In the genomic region with DNA sequence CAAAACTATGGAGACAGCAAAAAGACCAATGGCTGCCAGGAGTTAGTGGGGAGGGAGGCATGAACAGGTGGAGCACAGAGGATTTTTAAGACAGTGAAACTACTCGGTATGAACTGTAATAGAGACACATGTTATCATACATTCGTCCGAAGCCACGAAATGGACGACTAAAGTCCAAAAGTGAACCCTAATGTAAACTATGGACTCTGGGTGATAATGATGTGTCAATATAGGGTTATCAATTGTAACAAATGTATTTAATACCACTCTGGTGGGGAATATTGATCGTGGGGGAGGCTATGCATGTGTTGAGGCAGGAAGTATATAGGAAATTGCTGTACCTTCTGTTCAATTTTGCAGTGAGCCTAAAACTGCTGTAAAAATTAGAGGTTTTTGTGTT, we compare ENCODE assay signal across 22 cellular contexts.
A peak's percentile ranks its signal among the peaks of the same experiment; 100 is the strongest.
DNase-seq lines count a peak whose midpoint lies in the region; ATAC-seq, FAIRE-seq and TF ChIP-seq lines count a peak whose summit lies in the region.
"Had no signal": no experiment of that assay in that cellular context is flagged by ENCODE, and none has a peak within 500 bp of the region (broad histone marks: within the 10 kb centered on the region; RNA-seq: fewer than 3 reads in every experiment).

No MANE protein-coding gene starts in this region.

- TF ChIP-seq POLR2A in K562 (conservative IDR thresholded peaks at IDR 0.05) (no peak), HepG2 (IDR thresholded peaks at IDR 0.05; ENCODE audit: insufficient read depth in 1 of 2, low read depth in 2 of 2, low read length in 2 of 2) (no peak)

- TF ChIP-seq EP300 in K562 (IDR thresholded peaks at IDR 0.05; ENCODE audit: low read length) (no peak), HepG2 (IDR thresholded peaks at IDR 0.05; ENCODE audit: low read depth in 2 of 2, low read length in 2 of 2) (no peak), HepG2 (CRISPR knock-in tag; IDR thresholded peaks at IDR 0.05; ENCODE audit: borderline replicate concordance) (no peak)

- FAIRE-seq in K562 (lab: Jason Lieb, UNC) = no peak
- no peak for FAIRE-seq in HepG2 (lab: Jason Lieb, UNC)
- FAIRE-seq: A204.1, D721Med, G401.6, GM12891, H54 had no signal

- H3K36me3 ChIP-seq in K562 (ENCODE audit: control insufficient read depth, insufficient read depth, low read length) = no peaks in the 10 kb centered on the region
- no peaks in the 10 kb centered on the region for H3K36me3 ChIP-seq in HepG2 (replicated peaks in 1 of 2; ENCODE audit: control insufficient read depth in 1 of 2, insufficient read depth in 2 of 2, low read length in 2 of 2)
- H3K36me3 ChIP-seq: BE2C had no signal

- H3K4me3 ChIP-seq in K562 (no peak overlapping the region), HepG2 (replicated peaks in 1 of 3; ENCODE audit: insufficient read depth in 1 of 3, low read depth in 2 of 3, low read length in 3 of 3) (no peak overlapping the region)
- H3K4me3 ChIP-seq: GM23338 had no signal

- H3K9me1 ChIP-seq in K562 (ENCODE audit: control insufficient read depth, insufficient read depth, low read length) = no peaks in the 10 kb centered on the region

- H2AFZ ChIP-seq in K562 (ENCODE audit: low read depth, low read length) = peak overlapping the region; percentile 77
- no peak overlapping the region for H2AFZ ChIP-seq in HepG2 (ENCODE audit: low read length)
- H2AFZ ChIP-seq: GM23338 had no signal

- in situ Hi-C loops in K562 (cut with MboI) = no loop called here
- in situ Hi-C loops in HepG2 (cut with HindIII; ENCODE audit: extremely low pct_ligation_motif_present, low pct_unique_long_range_greater_than_20kb) = no loop called here

- ATAC-seq in K562 (no peak), HepG2 (no peak), GM18517 (IDR thresholded peaks at IDR 0.05; ENCODE audit: unreplicated experiment) (no peak)
- ATAC-seq: GM23338 had no signal

- no peak overlapping the region for H3K9ac ChIP-seq in K562 (ENCODE audit: insufficient read depth in 1 of 2, low read depth in 2 of 2, low read length in 2 of 2)
- no peak overlapping the region for H3K9ac ChIP-seq in HepG2 (ENCODE audit: insufficient read depth, low read depth, low read length)

- H3K27ac ChIP-seq in K562 (ENCODE audit: extremely low read depth, low read depth, low read length) = no peak overlapping the region
- no peak overlapping the region for H3K27ac ChIP-seq in HepG2 (ENCODE audit: extremely low read length, insufficient read depth, low read length)
- H3K27ac ChIP-seq: HL-60 had no signal

- H3K79me2 ChIP-seq in K562 (ENCODE audit: control insufficient read depth, insufficient read depth, low read length) = no peaks in the 10 kb centered on the region
- no peaks in the 10 kb centered on the region for H3K79me2 ChIP-seq in HepG2 (ENCODE audit: insufficient read depth, low read length)

- H3K27me3 ChIP-seq in K562 (ENCODE audit: control insufficient read depth in 2 of 2, insufficient read depth in 2 of 2, low read length in 2 of 2) (no peaks in the 10 kb centered on the region), HepG2 (ENCODE audit: control insufficient read depth in 1 of 2, insufficient read depth in 2 of 2, low read length in 2 of 2) (peaks cover 2 to 29% of the 10 kb centered on the region in 2 experiments)
- H3K27me3 ChIP-seq: BE2C had no signal

- POLR2A ChIA-PET in K562 (lab: Yijun Ruan, JAX) = interaction anchor here (0.6 to 1.0 kb wide), 3 partner anchors 10 to 81 kb away, joined by 3 read pairs; no protein-coding TSS in a partner anchor
- POLR2A ChIA-PET in HepG2 (lab: Yijun Ruan, JAX) = no interaction called here

- H3K9me3 ChIP-seq in K562 (replicated peaks; ENCODE audit: control insufficient read depth, insufficient read depth, low read depth, low read length) (no peaks in the 10 kb centered on the region), HepG2 (ENCODE audit: low read length) (no peaks in the 10 kb centered on the region)
- H3K9me3 ChIP-seq: BE2C had no signal

- CTCF ChIA-PET in K562 (lab: Yijun Ruan, JAX; ENCODE audit: low intra/inter-chr PET ratio) = no interaction called here
- CTCF ChIA-PET in HepG2 (lab: Yijun Ruan, JAX; ENCODE audit: low intra/inter-chr PET ratio, low total read pairs) = no interaction called here

- WGBS in K562 (ENCODE audit: insufficient coverage, low coverage, missing lambda C conversion rate) = 31% methylated on average over 6 of the region's 6 CpGs
- 0% methylated on average over 6 of the region's 6 CpGs for WGBS in HepG2 (ENCODE audit: low lambda C conversion rate)

- TF ChIP-seq CTCF in K562 (IDR thresholded peaks at IDR 0.05 in 2 of 3, conservative IDR thresholded peaks at IDR 0.05 in 1 of 3; ENCODE audit: insufficient read depth in 2 of 3, low read depth in 1 of 3, low read length in 3 of 3) = no peak
- TF ChIP-seq CTCF in HepG2 (CRISPR knock-in tag; IDR thresholded peaks at IDR 0.05) = no peak

- intact Hi-C loops in K562 (cut with micrococcal nuclease) = no loop called here
- intact Hi-C loops in HepG2 (cut with micrococcal nuclease; ENCODE audit: unreplicated experiment) = no loop called here

- BruUV-seq in K562 (replicated peaks; lab: Mats Ljungman, UMichigan) (no TSS peak), HepG2 (replicated peaks; lab: Mats Ljungman, UMichigan) (no TSS peak)

- H3K4me1 ChIP-seq in K562 (replicated peaks in 1 of 2; ENCODE audit: control insufficient read depth in 2 of 2, insufficient read depth in 2 of 2, low read length in 2 of 2) = peaks cover 5 to 15% of the 10 kb centered on the region in 2 experiments; a peak in 3 of 5 replicates
- peaks cover 35% of the 10 kb centered on the region for H3K4me1 ChIP-seq in HepG2 (ENCODE audit: insufficient read depth, low read length)

- H4K20me1 ChIP-seq in K562 (replicated peaks; ENCODE audit: control insufficient read depth, insufficient read depth, low read length) (no peaks in the 10 kb centered on the region), HepG2 (ENCODE audit: insufficient read depth, low read length) (no peaks in the 10 kb centered on the region)

- DNase-seq in NCI-H146 (lab: John Stamatoyannopoulos, UW) (peak; percentile 68), K562 (ENCODE audit: extremely low read depth in 1 of 4, low spot score in 3 of 4) (no peak), HepG2 (ENCODE audit: low spot score) (peak; percentile 27), ureter (ENCODE audit: low spot score) (peak; percentile 10), NCI-H2107 (lab: John Stamatoyannopoulos, UW) (no peak)
- DNase-seq in activated CD4-positive, alpha-beta T cell treated with anti-CD3 and anti-CD28 coated beads, Interleukin-2, amount 50 U/mL, for 48 hours = no peak
- DNase-seq: ACHN; BE2C; C1 segment of cervical spinal cord; CD4-positive, CD25-positive, alpha-beta regulatory T cell; CD8-positive, alpha-beta memory T cell; COR-L47; HCEC 1CT; IMR-90 had no signal

- TF ChIP-seq RAD21 in K562 (CRISPR knock-in tag; conservative IDR thresholded peaks at IDR 0.05 in 1 of 2, IDR thresholded peaks at IDR 0.05 in 1 of 2) (no peak), HepG2 (CRISPR knock-in tag; IDR thresholded peaks at IDR 0.05) (no peak)

- H3K4me2 ChIP-seq in K562 (ENCODE audit: insufficient read depth, low read length) (no peak overlapping the region), HepG2 (ENCODE audit: low read depth, low read length) (peak overlapping the region; percentile 39)
- H3K4me2 ChIP-seq: GM23338 had no signal

TF ChIP-seq in K562, 482 proteins besides CTCF, POLR2A, EP300 and RAD21 (continues in another document):
- TF ChIP-seq L3MBTL2 (IDR thresholded peaks at IDR 0.05) (0 out of 2 replicates have a peak, but pooled peaks have one; percentile 12), BDP1 (IDR thresholded peaks at IDR 0.05; ENCODE audit: insufficient read depth, insufficient read length) (no peak), HNRNPK (IDR thresholded peaks at IDR 0.05; ENCODE audit: low read depth, low read length, poor library complexity, severe bottlenecking) (no peak)

TF ChIP-seq in HepG2, 621 proteins besides CTCF, POLR2A, EP300 and RAD21 (continues in another document):
- TF ChIP-seq HNF4A (CRISPR knock-in tag; IDR thresholded peaks at IDR 0.05) (peak; percentile 70), TBX3 (IDR thresholded peaks at IDR 0.05; ENCODE audit: borderline replicate concordance) (peak; percentile 52; the same call in 1 of the 2 replicates), FOXA1 (IDR thresholded peaks at IDR 0.05) (no peak), FOXA1 (CRISPR knock-in tag; IDR thresholded peaks at IDR 0.05) (0 out of 2 replicates have a peak, but pooled peaks have one; percentile 9), THAP11 (CRISPR knock-in tag; IDR thresholded peaks at IDR 0.05) (no peak), ZC3H13 (CRISPR knock-in tag; IDR thresholded peaks at IDR 0.05) (no peak), FOXA3 (CRISPR knock-in tag; IDR thresholded peaks at IDR 0.05) (0 out of 2 replicates have a peak, but pooled peaks have one; percentile 29)
- TF ChIP-seq, protein P1, sequence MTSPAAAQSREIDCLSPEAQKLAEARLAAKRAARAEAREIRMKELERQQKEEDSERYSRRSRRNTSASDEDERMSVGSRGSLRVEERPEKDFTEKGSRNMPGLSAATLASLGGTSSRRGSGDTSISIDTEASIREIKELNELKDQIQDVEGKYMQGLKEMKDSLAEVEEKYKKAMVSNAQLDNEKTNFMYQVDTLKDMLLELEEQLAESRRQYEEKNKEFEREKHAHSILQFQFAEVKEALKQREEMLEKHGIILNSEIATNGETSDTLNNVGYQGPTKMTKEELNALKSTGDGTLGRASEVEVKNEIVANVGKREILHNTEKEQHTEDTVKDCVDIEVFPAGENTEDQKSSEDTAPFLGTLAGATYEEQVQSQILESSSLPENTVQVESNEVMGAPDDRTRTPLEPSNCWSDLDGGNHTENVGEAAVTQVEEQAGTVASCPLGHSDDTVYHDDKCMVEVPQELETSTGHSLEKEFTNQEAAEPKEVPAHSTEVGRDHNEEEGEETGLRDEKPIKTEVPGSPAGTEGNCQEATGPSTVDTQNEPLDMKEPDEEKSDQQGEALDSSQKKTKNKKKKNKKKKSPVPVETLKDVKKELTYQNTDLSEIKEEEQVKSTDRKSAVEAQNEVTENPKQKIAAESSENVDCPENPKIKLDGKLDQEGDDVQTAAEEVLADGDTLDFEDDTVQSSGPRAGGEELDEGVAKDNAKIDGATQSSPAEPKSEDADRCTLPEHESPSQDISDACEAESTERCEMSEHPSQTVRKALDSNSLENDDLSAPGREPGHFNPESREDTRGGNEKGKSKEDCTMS (CRISPR knock-in tag; conservative IDR thresholded peaks at IDR 0.05) = no peak

Comparison
In these comparisons a context has a peak if more than half of its experiments do, and no peak if none do; other contexts are left out.
1. DNase-seq: peak in NCI-H146 (single experiment), HepG2 (single experiment) and ureter (single experiment); none in K562 (0 of 4), NCI-H2107 (single experiment) and activated CD4-positive, alpha-beta T cell treated with anti-CD3 and anti-CD28 coated beads, Interleukin-2, amount 50 U/mL, for 48 hours (0 of 2).